ENCODE assay signal across 8 cellular contexts in genomic region chr20:2652724-2653510, GRCh38. TPM values are rescaled to one million over a fixed set of nuclear protein-coding genes. Genes with fewer than 3 reads are reported as not detected.
A peak's percentile ranks its signal among the peaks of the same experiment; 100 is the strongest.
DNase-seq lines count a peak whose midpoint lies in the region; ATAC-seq and TF ChIP-seq lines count a peak whose summit lies in the region.

No MANE protein-coding gene starts in this region.

- peaks cover 13 to 35% of the 10 kb centered on the region in 2 donors for H3K4me1 ChIP-seq in left lung

- DNase-seq in Ammon's horn (ENCODE audit: low spot score) = peak; percentile 20
- DNase-seq in OCI-M1 (lab: John Stamatoyannopoulos, UW) = peak; percentile 82
- DNase-seq in cerebellum (ENCODE audit: low spot score) = peak; percentile 65
- DNase-seq in left lung = peak in 1 of 2 donors; percentile 52
- peak; percentile 28 for DNase-seq in stimulated activated CD8-positive, alpha-beta memory T cell treated with anti-CD3 and anti-CD28 coated beads, Interleukin-7, amount 100 ng/mL, for 24 hours (ENCODE audit: low read depth)
- no peak for DNase-seq in A172 (ENCODE audit: low spot score)

- H3K27ac ChIP-seq in left lung = peak overlapping the region; percentile 92

- no peaks in the 10 kb centered on the region for H3K9me3 ChIP-seq in left lung

- peaks cover 0 to 41% of the 10 kb centered on the region in 2 donors for H3K36me3 ChIP-seq in left lung

- no peak for TF ChIP-seq CTCF in left lung (IDR thresholded peaks at IDR 0.05)

- ATAC-seq in GM18867 (IDR thresholded peaks at IDR 0.05; ENCODE audit: unreplicated experiment) (peak; percentile 39), HG03064 (IDR thresholded peaks at IDR 0.05; ENCODE audit: low read depth, unreplicated experiment) (peak; percentile 37), left lung (peak; percentile 71)

- intact Hi-C loops in left lung (cut with DNase I) = no loop called here

- H3K4me3 ChIP-seq in left lung = peak overlapping the region; percentile 91 to 96

- H3K27me3 ChIP-seq in left lung = no peaks in the 10 kb centered on the region

RNA-seq across cellular contexts. Expression of gene NOP56, which starts 0.5 kb away (rescaled TPM):
- total RNA-seq in cerebellum (83.5 TPM), left lung (100 to 1,000 TPM in 1 of 2 donors, 10 to 100 TPM in 1; 81.0 to 182 TPM)
- 210 and 227 TPM in 2 replicates for total RNA-seq in A172 (2014; rRNA removed; shearing (Covaris generic))

RNA-seq across cellular contexts. Expression of gene IDH3B, which starts 11.1 kb away (rescaled TPM):
- 46.6 TPM for total RNA-seq in cerebellum
- 10 to 100 TPM; 51.7 to 64.8 TPM for total RNA-seq in left lung
- 258 and 260 TPM in 2 replicates for total RNA-seq in A172 (2014; rRNA removed; shearing (Covaris generic))

RNA-seq across cellular contexts. Expression of gene EBF4, which starts 39.7 kb away (rescaled TPM):
- 6.2 TPM for total RNA-seq in cerebellum
- 10 to 100 TPM in 1 of 2 donors, 1 to 10 TPM in 1; 10.0 to 11.9 TPM for total RNA-seq in left lung
- total RNA-seq in A172 (2014; rRNA removed; shearing (Covaris generic)) = 5.2 and 7.2 TPM in 2 replicates
